In the genomic region with DNA sequence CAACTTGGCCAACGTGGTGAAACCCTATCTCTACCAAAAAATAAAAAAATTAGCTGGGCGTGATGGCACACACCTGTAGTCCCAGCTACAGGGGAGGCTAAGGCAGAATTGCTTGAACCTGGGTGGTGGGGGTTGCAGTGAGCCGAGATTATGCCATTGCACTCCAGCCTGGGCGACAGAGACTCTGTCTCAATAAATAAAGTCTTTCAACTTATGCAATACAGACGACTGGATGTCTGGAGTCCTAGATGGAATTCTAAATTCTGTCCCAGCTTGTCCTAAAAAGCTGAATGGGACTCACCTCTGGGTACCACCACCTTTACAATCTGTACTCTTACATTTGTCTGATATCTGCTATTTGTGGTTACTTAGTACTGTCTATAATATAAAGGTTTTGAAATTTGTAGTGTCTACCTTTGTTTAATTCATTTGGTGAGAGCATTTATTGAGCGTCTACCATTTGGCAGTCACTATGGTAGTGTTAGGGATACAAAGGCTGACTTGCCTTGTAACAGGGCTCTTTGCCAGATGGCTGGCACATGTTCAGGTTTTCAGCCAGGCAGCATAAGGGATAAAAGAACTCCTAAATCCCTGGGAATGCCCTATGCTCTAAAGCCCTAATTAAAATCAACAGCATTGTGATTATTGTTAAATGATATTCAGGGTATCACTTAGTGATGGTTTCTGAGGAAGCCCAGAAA, we compare ENCODE assay signal across 9 cellular contexts. TPM values are rescaled to one million over a fixed set of nuclear protein-coding genes. Genes with fewer than 3 reads are reported as not detected.
DNase-seq lines count a peak whose midpoint lies in the region; ATAC-seq, FAIRE-seq and TF ChIP-seq lines count a peak whose summit lies in the region.
"Had no signal": no experiment of that assay in that cellular context is flagged by ENCODE, and none has a peak within 500 bp of the region (broad histone marks: within the 10 kb centered on the region; RNA-seq: fewer than 3 reads in every experiment).

No MANE protein-coding gene starts in this region.

- peaks cover 16% of the 10 kb centered on the region for H3K36me3 Mint-ChIP-seq in nephron progenitor cell (ENCODE audit: low read depth)

- TF ChIP-seq POLR2A in esophagus muscularis mucosa (IDR thresholded peaks at IDR 0.05; ENCODE audit: low read depth) = no peak

- no peak overlapping the region for H3K4me3 Mint-ChIP-seq in nephron progenitor cell

- no peak for TF ChIP-seq EP300 in esophagus muscularis mucosa (IDR thresholded peaks at IDR 0.05)

- H3K27me3 Mint-ChIP-seq in nephron progenitor cell (ENCODE audit: low read depth, poor library complexity) = no peaks in the 10 kb centered on the region

- no peaks in the 10 kb centered on the region for H3K9me3 ChIP-seq in esophagus muscularis mucosa

- intact Hi-C loops in esophagus muscularis mucosa (cut with DNase I) = no loop called here

- H3K4me3 ChIP-seq in esophagus muscularis mucosa = no peak overlapping the region

- H3K27ac Mint-ChIP-seq in nephron progenitor cell = peak overlapping the region; percentile 45

- no peak for ATAC-seq in HG03342 (IDR thresholded peaks at IDR 0.05; ENCODE audit: unreplicated experiment)
- ATAC-seq in GM21423 (IDR thresholded peaks at IDR 0.05; ENCODE audit: unreplicated experiment) = no peak
- no peak for ATAC-seq in HG02798 (IDR thresholded peaks at IDR 0.05; ENCODE audit: poor library complexity, unreplicated experiment)
- no peak for ATAC-seq in GM21360 (IDR thresholded peaks at IDR 0.05; ENCODE audit: unreplicated experiment)

- DNase-seq in D721Med (ENCODE audit: insufficient read length, low spot score) = peak; percentile 38
- DNase-seq in NCI-H2171 treated with DMSO at 0.1 percent for 48 hours (lab: John Stamatoyannopoulos, UW) = peak; percentile 87
- DNase-seq in esophagus muscularis mucosa (ENCODE audit: extremely low spot score) = no peak
- DNase-seq in nephron progenitor cell = no peak

- TF ChIP-seq CTCF in D721Med (IDR thresholded peaks at IDR 0.05; ENCODE audit: insufficient read depth, missing control alignments) (no peak), esophagus muscularis mucosa (IDR thresholded peaks at IDR 0.05) (no peak), nephron progenitor cell (IDR thresholded peaks at IDR 0.05) (no peak)

- peaks cover 0 to 30% (median 9%) of the 10 kb centered on the region in 4 donors for H3K36me3 ChIP-seq in esophagus muscularis mucosa

- peaks cover 4 to 58% (median 51%) of the 10 kb centered on the region in 4 donors for H3K4me1 ChIP-seq in esophagus muscularis mucosa
- H3K4me1 ChIP-seq: parathyroid adenoma had no signal

- H3K27me3 ChIP-seq in esophagus muscularis mucosa = no peaks in the 10 kb centered on the region

- no peaks in the 10 kb centered on the region for H3K9me3 Mint-ChIP-seq in nephron progenitor cell

- 58% methylated on average over 6 of the region's 6 CpGs for WGBS in esophagus muscularis mucosa

- peak overlapping the region; percentile 45 to 70 (median 54) for H3K27ac ChIP-seq in esophagus muscularis mucosa (replicated peaks in 1 of 4)
- H3K27ac ChIP-seq: parathyroid adenoma had no signal

- peak; percentile 88 for FAIRE-seq in D721Med (lab: Jason Lieb, UNC)

- H3K4me1 Mint-ChIP-seq in nephron progenitor cell = peaks cover 52% of the 10 kb centered on the region

RNA-seq across cellular contexts. Expression of a gene that starts 7.2 kb away (rescaled TPM):
- 10 to 100 TPM; 38.3 to 53.7 (median 45.3) TPM for total RNA-seq in esophagus muscularis mucosa

Comparison
In these comparisons a context has a peak if more than half of its experiments do, and no peak if none do; other contexts are left out.
1. DNase-seq: peak in D721Med (single experiment) and NCI-H2171 treated with DMSO at 0.1 percent for 48 hours (single experiment); none in esophagus muscularis mucosa (single experiment) and nephron progenitor cell (single experiment).